16 cellular contexts compared by ENCODE assay signal in the genomic region with DNA sequence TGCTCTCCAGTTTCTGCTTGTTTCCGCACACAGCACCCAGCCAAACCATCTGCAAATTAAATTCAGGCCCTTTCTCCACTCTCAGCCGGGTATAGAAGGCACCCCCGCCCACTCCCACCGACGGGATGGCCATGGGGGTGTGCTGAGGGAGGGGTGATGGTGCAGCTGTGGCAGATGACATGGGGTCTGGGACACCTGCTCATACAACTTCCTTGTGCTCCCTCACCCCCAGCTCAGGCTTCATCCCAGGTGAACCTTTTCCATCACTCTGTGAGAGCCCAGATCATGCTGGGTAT. TPM values are rescaled to one million over a fixed set of nuclear protein-coding genes. Genes with fewer than 3 reads are reported as not detected.
DNase-seq lines count a peak whose midpoint lies in the region; ATAC-seq, FAIRE-seq and TF ChIP-seq lines count a peak whose summit lies in the region.
"Had no signal": no experiment of that assay in that cellular context is flagged by ENCODE, and none has a peak within 500 bp of the region (broad histone marks: within the 10 kb centered on the region; RNA-seq: fewer than 3 reads in every experiment).

No MANE protein-coding gene starts in this region.

- intact Hi-C loops in kidney (cut with DNase I) = no loop called here
- intact Hi-C loops in Calu3 (cut with micrococcal nuclease; ENCODE audit: unreplicated experiment) = no loop called here

- H4K91ac ChIP-seq in neuronal stem cell (ENCODE audit: low read depth, low read length, poor library complexity) = no peak overlapping the region

- BruUV-seq in Calu3 (replicated peaks; lab: Mats Ljungman, UMichigan) = no TSS peak

- H3K27me3 Mint-ChIP-seq in Calu3 (ENCODE audit: unreplicated experiment) = peaks cover 38% of the 10 kb centered on the region

- H4K8ac ChIP-seq in neuronal stem cell (ENCODE audit: low read depth, low read length) = no peak overlapping the region

- no peak overlapping the region for H3K9ac ChIP-seq in neuronal stem cell (ENCODE audit: low read depth, low read length, poor library complexity)
- no peak overlapping the region for H3K9ac ChIP-seq in kidney (ENCODE audit: low read length in 2 of 2)
- H3K9ac ChIP-seq: BLaER1, GM23248 had no signal

- no peaks in the 10 kb centered on the region for H3K27me3 ChIP-seq in neuronal stem cell (ENCODE audit: control insufficient read depth in 3 of 3, insufficient read depth in 3 of 3, low read depth in 1 of 3, low read length in 3 of 3)
- H3K27me3 ChIP-seq: BLaER1 had no signal

- peak overlapping the region; percentile 52 for H3K18ac ChIP-seq in neuronal stem cell (ENCODE audit: low read length)

- no CpG with 5 or more reads among the region's 5 CpGs for WGBS in neuronal stem cell (ENCODE audit: extremely low coverage in 2 of 2, insufficient read length in 2 of 2, insufficient replicate concordance in 1 of 2), 2 donors

- H3K27ac Mint-ChIP-seq in Calu3 (ENCODE audit: unreplicated experiment) = no peak overlapping the region

- H3K4me3 Mint-ChIP-seq in Calu3 (ENCODE audit: low read depth, unreplicated experiment) = no peak overlapping the region
- H3K4me3 Mint-ChIP-seq: CD14-positive monocyte; CD4-positive, alpha-beta memory T cell had no signal

- H3K4me1 ChIP-seq in neuronal stem cell (ENCODE audit: control insufficient read depth in 2 of 2, insufficient read depth in 1 of 2, low read depth in 1 of 2, low read length in 2 of 2) (peaks cover 5 to 11% of the 10 kb centered on the region in 2 donors), kidney (ENCODE audit: control insufficient read depth in 1 of 2, insufficient read depth in 1 of 2, low read depth in 1 of 2, low read length in 2 of 2) (peaks cover 14 to 17% of the 10 kb centered on the region in 2 donors)

- H3K14ac ChIP-seq in neuronal stem cell (ENCODE audit: low read length) = no peak overlapping the region

- H3K4me1 Mint-ChIP-seq in Calu3 (ENCODE audit: low read depth, unreplicated experiment) = peaks cover 31% of the 10 kb centered on the region
- H3K4me1 Mint-ChIP-seq: CD14-positive monocyte; CD4-positive, alpha-beta memory T cell had no signal

- no peak overlapping the region for H2AFZ ChIP-seq in neuronal stem cell (ENCODE audit: low read length)
- H2AFZ ChIP-seq: GM23248 had no signal

- TF ChIP-seq CTCF in kidney (IDR thresholded peaks at IDR 0.05; ENCODE audit: borderline replicate concordance, extremely low read depth, insufficient read depth) (no peak), Calu3 (IDR thresholded peaks at IDR 0.05; ENCODE audit: unreplicated experiment) (no peak)

- no peak overlapping the region for H2BK15ac ChIP-seq in neuronal stem cell (ENCODE audit: low read length)

- FAIRE-seq in kidney (lab: Jason Lieb, UNC) = no peak
- FAIRE-seq: G401.6, GM12891 had no signal

- no peak overlapping the region for H2BK5ac ChIP-seq in neuronal stem cell (ENCODE audit: low read length)

- no peak overlapping the region for H3K23ac ChIP-seq in neuronal stem cell (ENCODE audit: low read depth, low read length, poor library complexity)

- ATAC-seq in GM18511 (IDR thresholded peaks at IDR 0.05; ENCODE audit: unreplicated experiment) = no peak

- H3K36me3 ChIP-seq in neuronal stem cell (replicated peaks in 1 of 2; ENCODE audit: control insufficient read depth in 2 of 2, insufficient read depth in 2 of 2, low read length in 2 of 2) = no peaks in the 10 kb centered on the region
- H3K36me3 ChIP-seq in kidney (ENCODE audit: control insufficient read depth in 1 of 2, insufficient read depth in 2 of 2, low read length in 2 of 2) = no peaks in the 10 kb centered on the region
- H3K36me3 ChIP-seq: BLaER1, HAP-1 had no signal

- H3K79me1 ChIP-seq in neuronal stem cell (ENCODE audit: low read depth, low read length) = no peaks in the 10 kb centered on the region

- DNase-seq in NCI-H2171 treated with DMSO at 0.1 percent for 48 hours (lab: John Stamatoyannopoulos, UW) = peak; percentile 54
- no peak for DNase-seq in NCI-H2171 (lab: John Stamatoyannopoulos, UW)
- DNase-seq in NCI-H1694 (lab: John Stamatoyannopoulos, UW) = peak; percentile 73
- no peak for DNase-seq in neuronal stem cell (ENCODE audit: low spot score)
- DNase-seq in kidney = no peak
- DNase-seq in Calu3 = no peak
- DNase-seq: 8988T; CD4-positive, alpha-beta memory T cell; GM23248 had no signal

- peak overlapping the region; percentile 20 for H3K27ac ChIP-seq in cingulate gyrus (ENCODE audit: low read depth, low read length)
- H3K27ac ChIP-seq in neuronal stem cell (replicated peaks; ENCODE audit: low read length) = no peak overlapping the region
- H3K27ac ChIP-seq in kidney (ENCODE audit: low read depth in 2 of 2, low read length in 2 of 2) = no peak overlapping the region
- H3K27ac ChIP-seq: BLaER1, GM23248 had no signal

- H3K4ac ChIP-seq in neuronal stem cell (ENCODE audit: low read length) = no peak overlapping the region

- peaks cover 2% of the 10 kb centered on the region for H3K36me3 Mint-ChIP-seq in Calu3 (ENCODE audit: insufficient read depth, unreplicated experiment)
- H3K36me3 Mint-ChIP-seq: CD14-positive monocyte; CD4-positive, alpha-beta memory T cell had no signal

- H3K4me3 ChIP-seq in neuronal stem cell (ENCODE audit: low read length in 2 of 2) (no peak overlapping the region), kidney (ENCODE audit: low read length in 2 of 2) (no peak overlapping the region)
- H3K4me3 ChIP-seq: BLaER1, GM23248, HAP-1 had no signal

- H3K9me3 Mint-ChIP-seq in Calu3 (ENCODE audit: low read depth, unreplicated experiment) = no peaks in the 10 kb centered on the region
- H3K9me3 Mint-ChIP-seq: CD4-positive, alpha-beta memory T cell had no signal

- CTCF ChIA-PET in Calu3 (lab: Charles Lee) = interaction anchor here (1.2 kb wide), 1 partner anchor 54 kb away, joined by 3 read pairs; no protein-coding TSS in a partner anchor

- H3K9me3 ChIP-seq in neuronal stem cell (replicated peaks in 1 of 2; ENCODE audit: control insufficient read depth in 2 of 2, insufficient read depth in 1 of 2, low read depth in 1 of 2, low read length in 2 of 2) (no peaks in the 10 kb centered on the region), kidney (ENCODE audit: control insufficient read depth in 1 of 2, low read length in 2 of 2) (no peaks in the 10 kb centered on the region)
- H3K9me3 ChIP-seq: BLaER1, HAP-1 had no signal

- H2AK5ac ChIP-seq in neuronal stem cell (ENCODE audit: low read depth, low read length) = no peak overlapping the region

- no peak overlapping the region for H2BK12ac ChIP-seq in neuronal stem cell (ENCODE audit: low read length)

- no peak overlapping the region for H2BK120ac ChIP-seq in neuronal stem cell (ENCODE audit: low read depth, low read length)

- no peak overlapping the region for H3K4me2 ChIP-seq in neuronal stem cell (ENCODE audit: insufficient read depth, low read length, poor library complexity, severe bottlenecking)
- H3K4me2 ChIP-seq: BLaER1 had no signal

RNA-seq across cellular contexts. Expression of gene ROCK2, which starts 52.2 kb away (rescaled TPM):
- polyA plus RNA-seq in neuronal stem cell (2013, experiment 1 of 2) = 19.4 TPM
- polyA plus RNA-seq in neuronal stem cell (2013, experiment 2 of 2) = 20.3 TPM
- total RNA-seq in kidney (58.3 TPM), Calu3 (2022) (30.8 and 35.3 TPM in 2 replicates)
- 6.7 TPM for polyA plus RNA-seq in kidney (ENCODE audit: insufficient read depth, low read depth, low replicate concordance)

Comparison
In these comparisons a context has a peak if more than half of its experiments do, and no peak if none do; other contexts are left out.
1. DNase-seq: peak in NCI-H2171 treated with DMSO at 0.1 percent for 48 hours (single experiment) and NCI-H1694 (single experiment); none in NCI-H2171 (single experiment), neuronal stem cell (single experiment), kidney (single experiment) and Calu3 (single experiment).